1 cellular context compared by ENCODE assay signal in genomic region chr10:52365547-52366432, GRCh38. TPM values are rescaled to one million over a fixed set of nuclear protein-coding genes. Genes with fewer than 3 reads are reported as not detected.
"Had no signal": no experiment of that assay in that cellular context is flagged by ENCODE, and none has a peak within 500 bp of the region (broad histone marks: within the 10 kb centered on the region; RNA-seq: fewer than 3 reads in every experiment).

No MANE protein-coding gene starts in this region.

RNA-seq across cellular contexts. Expression of gene DKK1, which starts 51.7 kb away (rescaled TPM):
- total RNA-seq: natural killer cell treated with Interleukin-12 subunit alpha and Interleukin-12 subunit beta and Interleukin-15 and Interleukin-18, amount 100 ng/mL, for 72 hours had no signal
